Comparison of ENCODE assay signal across 9 cellular contexts in genomic region chr1:108512239-108513071, GRCh38. TPM values are rescaled to one million over a fixed set of nuclear protein-coding genes. Genes with fewer than 3 reads are reported as not detected.
A peak's percentile ranks its signal among the peaks of the same experiment; 100 is the strongest.
DNase-seq lines count a peak whose midpoint lies in the region; ATAC-seq and TF ChIP-seq lines count a peak whose summit lies in the region.
"Had no signal": no experiment of that assay in that cellular context is flagged by ENCODE, and none has a peak within 500 bp of the region (broad histone marks: within the 10 kb centered on the region; RNA-seq: fewer than 3 reads in every experiment).

No MANE protein-coding gene starts in this region.

- intact Hi-C loops in PC-3 (cut with micrococcal nuclease), result loop anchor here (1.0 kb wide), 2 partner anchors 49 to 131 kb away; no protein-coding TSS in a partner anchor

- H4K20me1 ChIP-seq in PC-3 (ENCODE audit: low read length), result no peaks in the 10 kb centered on the region

- H3K27ac Mint-ChIP-seq in neural crest cell (ENCODE audit: unreplicated experiment), result no peak overlapping the region

- H3K79me2 ChIP-seq in PC-3 (ENCODE audit: low read length), result no peaks in the 10 kb centered on the region

- H3K4me3 ChIP-seq in PC-3 (ENCODE audit: low read length) (no peak overlapping the region), epithelial cell of proximal tubule (ENCODE audit: low read depth, low read length) (no peak overlapping the region)
- H3K4me3 ChIP-seq: SJSA1 had no signal

- no peaks in the 10 kb centered on the region for H3K27me3 Mint-ChIP-seq in neural crest cell (ENCODE audit: low read depth)

- no TSS peak for BruUV-seq in PC-3 (replicated peaks; lab: Mats Ljungman, UMichigan)

- H3K9ac ChIP-seq in PC-3 (ENCODE audit: low read length), result no peak overlapping the region

- ATAC-seq in HG03565 (IDR thresholded peaks at IDR 0.05; ENCODE audit: unreplicated experiment) (peak; percentile 46), PC-3 (peak; percentile 54)

- no peaks in the 10 kb centered on the region for H3K9me2 ChIP-seq in PC-3 (replicated peaks; ENCODE audit: low read length)

- DNase-seq in DMS79 treated with DMSO at 0.1 percent for 48 hours (lab: John Stamatoyannopoulos, UW) (peak; percentile 28), PC-3 (peak; percentile 61), epithelial cell of proximal tubule (ENCODE audit: low read depth) (no peak), neural crest cell (ENCODE audit: low read depth, low spot score) (no peak), SHP77 (lab: John Stamatoyannopoulos, UW) (no peak), nucleus accumbens (lab: John Stamatoyannopoulos, UW) (no peak)
- DNase-seq in stimulated activated CD4-positive, alpha-beta T cell treated with anti-CD3 and anti-CD28 coated beads, Interleukin-2, amount 100 ng/mL, for 24 hours, result no peak

- no peaks in the 10 kb centered on the region for H3K4me1 Mint-ChIP-seq in neural crest cell

- CTCF ChIA-PET in PC-3 (lab: Charles Lee), result interaction anchor here (0.5 to 2.3 kb wide), 6 partner anchors 48 to 364 kb away, joined by 3 to 27 read pairs (median 4); partner anchors contain the start of genes EEIG2 and GPSM2

- H3K4me2 ChIP-seq in PC-3 (ENCODE audit: low read length), result 0 out of 2 replicates have a peak overlapping the region, but pooled peaks have one; percentile 11

- no peaks in the 10 kb centered on the region for H3K9me3 Mint-ChIP-seq in neural crest cell

- no peaks in the 10 kb centered on the region for H3K36me3 Mint-ChIP-seq in neural crest cell (ENCODE audit: low read depth)

- H3K27ac ChIP-seq in PC-3 (ENCODE audit: low read length), result no peak overlapping the region
- H3K27ac ChIP-seq: SJSA1 had no signal

- POLR2A ChIA-PET in PC-3 (lab: Charles Lee; ENCODE audit: unreplicated experiment), result no interaction called here

- H3K27me3 ChIP-seq in PC-3 (ENCODE audit: low read length), result no peaks in the 10 kb centered on the region
- H3K27me3 ChIP-seq: SJSA1 had no signal

- H3K4me1 ChIP-seq in PC-3 (ENCODE audit: insufficient read depth, low read length), result no peaks in the 10 kb centered on the region
- H3K4me1 ChIP-seq: SJSA1 had no signal

- H3K36me3 ChIP-seq in PC-3 (ENCODE audit: low read depth, low read length), result no peaks in the 10 kb centered on the region; the same call in 1 of the 2 replicates
- H3K36me3 ChIP-seq: SJSA1 had no signal

- H3K4me3 Mint-ChIP-seq in neural crest cell, result no peak overlapping the region

- TF ChIP-seq CTCF in PC-3 (conservative IDR thresholded peaks at IDR 0.05; ENCODE audit: low read depth, low read length) (peak; percentile 91), epithelial cell of proximal tubule (conservative IDR thresholded peaks at IDR 0.05; ENCODE audit: low read depth, low read length) (peak; percentile 89), neural crest cell (conservative IDR thresholded peaks at IDR 0.05) (peak; percentile 91)

- H2AFZ ChIP-seq in PC-3 (ENCODE audit: low read length), result no peak overlapping the region

- no peaks in the 10 kb centered on the region for H3F3A ChIP-seq in PC-3 (ENCODE audit: low read length, unreplicated experiment)

- H3K9me3 ChIP-seq in PC-3 (ENCODE audit: low read length), result no peaks in the 10 kb centered on the region
- H3K9me3 ChIP-seq: SJSA1 had no signal

RNA-seq across cellular contexts. Expression of gene EEIG2, which starts 47.4 kb away (rescaled TPM):
- 5.2 and 6.2 TPM in 2 replicates for total RNA-seq in PC-3 (2014; rRNA removed)
- total RNA-seq in epithelial cell of proximal tubule, result 6.1 TPM in 2 replicates
- 16.1 and 17.4 TPM in 2 replicates for total RNA-seq in neural crest cell

Comparison
In these comparisons a context has a peak if more than half of its experiments do, and no peak if none do; other contexts are left out.
1. DNase-seq: peak in DMS79 treated with DMSO at 0.1 percent for 48 hours (single experiment) and PC-3 (single experiment); none in epithelial cell of proximal tubule (single experiment), neural crest cell (single experiment), SHP77 (0 of 2), stimulated activated CD4-positive, alpha-beta T cell treated with anti-CD3 and anti-CD28 coated beads, Interleukin-2, amount 100 ng/mL, for 24 hours (0 of 2) and nucleus accumbens (0 of 56).
2. Peak in every context shown above with its lines, with median percentiles within 50 percentile points of each other: CTCF ChIP-seq.